Comparison of ENCODE assay signal across 26 cellular contexts in the genomic region with DNA sequence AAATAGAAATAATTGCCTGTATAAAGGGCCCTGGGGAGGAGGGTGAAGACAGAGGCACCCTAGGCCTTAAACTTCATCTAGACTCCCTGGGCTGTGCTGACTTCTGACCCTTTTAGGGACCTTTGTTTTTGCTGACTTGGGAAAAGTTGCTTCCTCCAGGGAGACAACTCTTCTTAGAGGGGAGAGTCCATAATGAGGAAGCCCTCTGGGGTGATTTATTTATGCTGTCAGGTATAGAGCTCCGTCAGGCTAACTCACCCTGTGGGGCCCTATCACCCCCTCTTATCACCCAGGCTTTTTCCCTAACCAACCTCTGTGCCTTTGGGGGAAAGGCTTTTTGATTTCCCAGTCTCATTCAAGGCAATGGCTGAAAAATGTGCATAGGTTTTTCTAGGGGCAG. TPM values are rescaled to one million over a fixed set of nuclear protein-coding genes. Genes with fewer than 3 reads are reported as not detected.
"Had no signal": no experiment of that assay in that cellular context is flagged by ENCODE, and none has a peak within 500 bp of the region (broad histone marks: within the 10 kb centered on the region; RNA-seq: fewer than 3 reads in every experiment).

No MANE protein-coding gene starts in this region.

- H3K4me3 Mint-ChIP-seq: activated B cell treated with CpG ODN at 0.5 μM for 24 hours; activated CD4-positive, alpha-beta memory T cell treated with anti-CD3 and anti-CD28 coated beads for 36 hours; activated CD4-positive, alpha-beta T cell treated with anti-CD3 and anti-CD28 coated beads, Interleukin-2, amount 10 ng/mL, durations not matched to agents 24 days and 14 days; activated naive CD8-positive, alpha-beta T cell treated with anti-CD3 and anti-CD28 coated beads, Interleukin-2, amount 50 U/mL, for 24 hours; activated T-cell treated with anti-CD3 and anti-CD28 coated beads, Interleukin-2, amount 50 U/mL, for 4 hours; brain; central memory CD8-positive, alpha-beta T cell; T-helper 17 cell had no signal

- ATAC-seq: activated naive CD4-positive, alpha-beta T cell treated with anti-CD3 and anti-CD28 coated beads, Interleukin-2, amount 50 U/mL, for 72 hours; activated naive CD8-positive, alpha-beta T cell treated with anti-CD3 and anti-CD28 coated beads, Interleukin-2, amount 50 U/mL, for 24 hours; activated T-cell treated with anti-CD3 and anti-CD28 coated beads, Interleukin-2, amount 50 U/mL, for 4 hours; PC-3; T-helper 17 cell had no signal

- DNase-seq: activated B cell treated with CpG ODN at 0.5 μM for 24 hours; activated CD4-positive, alpha-beta memory T cell treated with anti-CD3 and anti-CD28 coated beads for 36 hours; activated CD4-positive, alpha-beta T cell treated with anti-CD3 and anti-CD28 coated beads for 1 hour; activated CD4-positive, alpha-beta T cell treated with anti-CD3 and anti-CD28 coated beads, Interleukin-2, amount 10 ng/mL, durations not matched to agents 24 days and 14 days; activated CD8-positive, alpha-beta memory T cell treated with anti-CD3 and anti-CD28 coated beads for 24 hours; activated effector memory CD4-positive, alpha-beta T cell treated with anti-CD3 and anti-CD28 coated beads, Interleukin-2, amount 50 U/mL, for 16 hours; activated naive CD4-positive, alpha-beta T cell treated with Interleukin-2 at 50 U/mL for 16 hours; activated naive CD8-positive, alpha-beta T cell treated with anti-CD3 and anti-CD28 coated beads, Interleukin-2, amount 50 U/mL, for 24 hours; activated T-cell treated with anti-CD3 and anti-CD28 coated beads, Interleukin-2, amount 50 U/mL, for 4 hours; amygdala; Karpas-422; MM.1S; NCI-H1105; NCI-H1436; NCI-H1694 treated with DMSO at 0.1 percent for 48 hours; NCI-H2081; NCI-H510A treated with DMSO at 0.1 percent for 48 hours; NK-92 treated with Interleukin-12 subunit alpha and Interleukin-12 subunit beta, amount 100 ng/mL, for 24 hours; PC-3; SHP77 treated with DMSO at 0.1 percent for 48 hours; T-helper 17 cell; T-helper 9 cell had no signal

- FAIRE-seq: astrocyte had no signal

- H3K36me3 Mint-ChIP-seq: activated CD4-positive, alpha-beta memory T cell treated with anti-CD3 and anti-CD28 coated beads for 36 hours had no signal

- H3K27ac Mint-ChIP-seq: activated B cell treated with CpG ODN at 0.5 μM for 24 hours; activated CD4-positive, alpha-beta memory T cell treated with anti-CD3 and anti-CD28 coated beads for 36 hours; activated CD4-positive, alpha-beta T cell treated with anti-CD3 and anti-CD28 coated beads, Interleukin-2, amount 10 ng/mL, durations not matched to agents 24 days and 14 days; activated naive CD4-positive, alpha-beta T cell treated with anti-CD3 and anti-CD28 coated beads, Interleukin-2, amount 50 U/mL, for 72 hours; activated naive CD8-positive, alpha-beta T cell treated with anti-CD3 and anti-CD28 coated beads, Interleukin-2, amount 50 U/mL, for 24 hours; brain; T-helper 17 cell had no signal

- H3K9me3 Mint-ChIP-seq: activated CD4-positive, alpha-beta memory T cell treated with anti-CD3 and anti-CD28 coated beads for 36 hours; activated naive CD8-positive, alpha-beta T cell treated with anti-CD3 and anti-CD28 coated beads, Interleukin-2, amount 50 U/mL, for 24 hours; activated T-cell treated with anti-CD3 and anti-CD28 coated beads, Interleukin-2, amount 50 U/mL, for 4 hours had no signal

RNA-seq across cellular contexts. Expression of gene ONECUT2, which starts 8.1 kb away (rescaled TPM):
- total RNA-seq: activated B cell treated with CpG ODN at 0.5 μM for 24 hours; activated CD4-positive, alpha-beta T cell treated with anti-CD3 and anti-CD28 coated beads, Interleukin-2, amount 10 ng/mL, durations not matched to agents 24 days and 14 days; T-helper 17 cell had no signal
